ENCODE assay signal across 8 cellular contexts in the genomic region with DNA sequence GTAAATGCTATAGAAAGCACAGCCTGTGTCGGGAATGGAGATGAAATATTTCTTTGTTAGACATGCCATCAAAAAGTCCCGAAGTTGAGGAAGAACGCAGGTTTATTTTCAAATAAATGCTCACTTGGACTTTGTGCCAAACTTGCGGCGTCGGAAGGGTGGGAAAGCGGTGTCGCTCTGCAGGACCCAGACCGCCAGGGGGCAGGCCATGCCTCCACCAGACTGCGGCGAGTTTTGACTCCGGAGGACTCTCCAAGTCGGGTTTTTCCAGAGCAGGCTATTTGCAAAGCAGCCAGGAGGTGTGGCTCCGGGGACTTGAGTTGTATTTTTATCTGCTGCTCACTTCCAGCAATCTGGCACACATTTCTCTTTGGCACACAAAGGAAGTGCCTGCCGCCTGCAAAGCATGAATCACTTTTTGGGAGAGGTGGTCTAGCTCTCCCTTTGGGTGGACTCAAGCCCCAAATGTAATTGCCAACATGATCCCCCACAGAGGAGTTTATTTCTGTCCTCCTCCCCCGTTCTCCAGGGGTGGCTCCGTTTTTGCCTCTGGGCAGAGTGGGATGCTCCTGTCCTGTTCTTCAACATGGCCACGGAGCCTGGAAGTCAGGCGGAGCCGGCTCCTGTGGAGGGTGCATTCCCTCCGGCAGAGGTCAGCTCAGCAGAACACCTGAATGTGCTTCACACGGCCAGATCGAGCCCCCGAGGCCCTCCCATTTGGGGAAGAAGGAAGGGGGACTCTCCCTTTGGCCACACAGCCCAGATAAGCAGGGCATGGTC.
DNase-seq lines count a peak whose midpoint lies in the region; ATAC-seq and TF ChIP-seq lines count a peak whose summit lies in the region.

No MANE protein-coding gene starts in this region.

- peaks cover 28% of the 10 kb centered on the region for H3K27me3 ChIP-seq in Panc1 (ENCODE audit: control insufficient read depth, insufficient read depth, low read length)
- peaks cover 0 to 20% (median 5%) of the 10 kb centered on the region in 4 donors for H3K27me3 ChIP-seq in liver (ENCODE audit: control insufficient read depth in 4 of 4, insufficient read depth in 4 of 4, low read length in 3 of 4)

- H3K27ac ChIP-seq in Panc1 (ENCODE audit: low read length): 0 out of 2 replicates have a peak overlapping the region, but pooled peaks have one; percentile 25
- no peak overlapping the region for H3K27ac ChIP-seq in liver (ENCODE audit: low read depth in 1 of 2, low read length in 2 of 2)

- in situ Hi-C loops in Panc1 (cut with HindIII; ENCODE audit: low pct_unique_long_range_greater_than_20kb, low sequenced_read_pairs): no loop called here

- peaks cover 8% of the 10 kb centered on the region for H3K4me1 ChIP-seq in Panc1 (ENCODE audit: control insufficient read depth, insufficient read depth, low read length)
- H3K4me1 ChIP-seq in liver (ENCODE audit: control insufficient read depth in 4 of 4, insufficient read depth in 4 of 4, low read length in 3 of 4): peaks cover 0 to 5% (median 0%) of the 10 kb centered on the region in 4 donors

- 19% methylated on average over 24 of the region's 24 CpGs for WGBS in liver

- no peak overlapping the region for H3K9ac ChIP-seq in liver (ENCODE audit: low read depth in 1 of 2, low read length in 2 of 2)

- H3K9me3 ChIP-seq in Panc1 (ENCODE audit: control insufficient read depth, insufficient read depth, low read depth, low read length): no peaks in the 10 kb centered on the region
- no peaks in the 10 kb centered on the region for H3K9me3 ChIP-seq in liver (ENCODE audit: control insufficient read depth in 4 of 4, low read length in 3 of 4)

- TF ChIP-seq RAD21 in liver (IDR thresholded peaks at IDR 0.05): peak; percentile 70 to 76

- DNase-seq in DMS 273 (lab: John Stamatoyannopoulos, UW; ENCODE audit: unreplicated experiment): peak; percentile 93
- DNase-seq in HK-2 (ENCODE audit: unreplicated experiment): peak; percentile 67
- no peak for DNase-seq in Panc1 (ENCODE audit: low read depth, low spot score)
- peak; percentile 83 for DNase-seq in dermis blood vessel endothelial cell
- DNase-seq in stimulated activated CD8-positive, alpha-beta memory T cell treated with anti-CD3 and anti-CD28 coated beads, Interleukin-15, amount 100 ng/mL, for 48 hours (ENCODE audit: low read depth in 2 of 2): peak; percentile 15 to 19
- no peak for DNase-seq in T-helper 9 cell
- no peak for DNase-seq in NK-92 treated with Interleukin-12 subunit alpha and Interleukin-12 subunit beta, amount 100 ng/mL, for 24 hours (lab: John Stamatoyannopoulos, UW)

- CTCF ChIA-PET in Panc1 (lab: Charles Lee): no interaction called here

- BruUV-seq in Panc1 (replicated peaks; lab: Mats Ljungman, UMichigan): no TSS peak

- TF ChIP-seq CTCF in Panc1 (IDR thresholded peaks at IDR 0.05) (peak; percentile 94), liver (IDR thresholded peaks at IDR 0.05; ENCODE audit: low read depth, low read length, missing input control) (peak; percentile 65)

- H3K4me3 ChIP-seq in Panc1 (ENCODE audit: low read depth in 2 of 2, low read length in 2 of 2): no peak overlapping the region
- no peak overlapping the region for H3K4me3 ChIP-seq in liver (ENCODE audit: low read depth in 1 of 3, low read length in 3 of 3)

- POLR2A ChIA-PET in Panc1 (lab: Charles Lee): no interaction called here

- H3K36me3 ChIP-seq in Panc1 (ENCODE audit: control insufficient read depth, insufficient read depth, low read length) (no peaks in the 10 kb centered on the region), liver (ENCODE audit: control insufficient read depth in 4 of 4, insufficient read depth in 3 of 4, low read depth in 1 of 4, low read length in 3 of 4) (no peaks in the 10 kb centered on the region)

- peak; percentile 81 for ATAC-seq in Panc1

- intact Hi-C loops in Panc1 (cut with micrococcal nuclease; ENCODE audit: unreplicated experiment): no loop called here

TF ChIP-seq in liver, 16 proteins besides CTCF, POLR2A, EP300 and RAD21:
- no peak for TF ChIP-seq HNF4G (IDR thresholded peaks at IDR 0.05)
- peak; percentile 4 to 11 for TF ChIP-seq HNF4A (conservative IDR thresholded peaks at IDR 0.05)

Comparison
In these comparisons a context has a peak if more than half of its experiments do, and no peak if none do; other contexts are left out.
1. DNase-seq: peak in DMS 273 (single experiment), HK-2 (single experiment), dermis blood vessel endothelial cell (single experiment) and stimulated activated CD8-positive, alpha-beta memory T cell treated with anti-CD3 and anti-CD28 coated beads, Interleukin-15, amount 100 ng/mL, for 48 hours (2 of 2); none in Panc1 (single experiment), T-helper 9 cell (single experiment) and NK-92 treated with Interleukin-12 subunit alpha and Interleukin-12 subunit beta, amount 100 ng/mL, for 24 hours (single experiment).